ENCODE assay signal across 9 cellular contexts in genomic region chr5:178207183-178207916, GRCh38. TPM values are rescaled to one million over a fixed set of nuclear protein-coding genes. Genes with fewer than 3 reads are reported as not detected.
DNase-seq lines count a peak whose midpoint lies in the region; ATAC-seq lines count a peak whose summit lies in the region.
"Had no signal": no experiment of that assay in that cellular context is flagged by ENCODE, and none has a peak within 500 bp of the region (broad histone marks: within the 10 kb centered on the region; RNA-seq: fewer than 3 reads in every experiment).

No MANE protein-coding gene starts in this region.

- H3K4me3 Mint-ChIP-seq in activated CD4-positive, alpha-beta memory T cell treated with anti-CD3 and anti-CD28 coated beads, Interleukin-2, amount 10 ng/mL, durations not matched to agents 7 days and 5 days, result peak overlapping the region; percentile 82
- H3K4me3 Mint-ChIP-seq in stimulated activated effector memory CD8-positive, alpha-beta T cell treated with anti-CD3 and anti-CD28 coated beads, Interleukin-12 subunit alpha, Interleukin-12 subunit beta, amount 100 ng/mL, for 72 hours, result peak overlapping the region; percentile 98

- DNase-seq in NCI-H2081 (lab: John Stamatoyannopoulos, UW) (peak; percentile 10 to 54), NCI-H2081 treated with DMSO at 0.1 percent for 48 hours (lab: John Stamatoyannopoulos, UW) (no peak), left cardiac atrium (peak; percentile 13), cortex of kidney (lab: John Stamatoyannopoulos, UW) (no peak)
- no peak for DNase-seq in activated CD4-positive, alpha-beta memory T cell treated with anti-CD3 and anti-CD28 coated beads, Interleukin-2, amount 10 ng/mL, durations not matched to agents 7 days and 5 days
- DNase-seq in stimulated activated effector memory CD8-positive, alpha-beta T cell treated with anti-CD3 and anti-CD28 coated beads, Interleukin-12 subunit alpha, Interleukin-12 subunit beta, amount 100 ng/mL, for 72 hours (ENCODE audit: low spot score in 2 of 2), result no peak
- no peak for DNase-seq in activated CD4-positive, alpha-beta T cell treated with anti-CD3 and anti-CD28 coated beads for 4 hours
- DNase-seq: stimulated activated CD4-positive, alpha-beta T cell treated with anti-CD3 and anti-CD28 coated beads, Interleukin-4, amount 100 ng/mL, for 1 hour had no signal

- intact Hi-C loops in left cardiac atrium (cut with DNase I), result no loop called here

- ATAC-seq in left cardiac atrium (peak in 1 of 2 donors; percentile 1), GM19023 (IDR thresholded peaks at IDR 0.05; ENCODE audit: unreplicated experiment) (no peak)
- ATAC-seq in stimulated activated effector memory CD8-positive, alpha-beta T cell treated with anti-CD3 and anti-CD28 coated beads, Interleukin-12 subunit alpha, Interleukin-12 subunit beta, amount 100 ng/mL, for 72 hours, result no peak

- H3K27me3 Mint-ChIP-seq in activated CD4-positive, alpha-beta memory T cell treated with anti-CD3 and anti-CD28 coated beads, Interleukin-2, amount 10 ng/mL, durations not matched to agents 7 days and 5 days, result peaks cover 2% of the 10 kb centered on the region

- H3K27ac Mint-ChIP-seq in activated CD4-positive, alpha-beta memory T cell treated with anti-CD3 and anti-CD28 coated beads, Interleukin-2, amount 10 ng/mL, durations not matched to agents 7 days and 5 days, result peak overlapping the region; percentile 70
- H3K27ac Mint-ChIP-seq in stimulated activated effector memory CD8-positive, alpha-beta T cell treated with anti-CD3 and anti-CD28 coated beads, Interleukin-12 subunit alpha, Interleukin-12 subunit beta, amount 100 ng/mL, for 72 hours, result peak overlapping the region; percentile 90

- POLR2A ChIA-PET in activated CD4-positive, alpha-beta memory T cell treated with anti-CD3 and anti-CD28 coated beads, Interleukin-2, amount 10 ng/mL, durations not matched to agents 7 days and 5 days (lab: Charles Lee), result interaction anchor here (1.1 to 12.2 kb wide), 6 partner anchors 8 to 615 kb away, joined by 3 to 120 read pairs (median 5); partner anchors contain the start of genes PHYKPL and TMED9

- peaks cover 72% of the 10 kb centered on the region for H3K36me3 Mint-ChIP-seq in activated CD4-positive, alpha-beta memory T cell treated with anti-CD3 and anti-CD28 coated beads, Interleukin-2, amount 10 ng/mL, durations not matched to agents 7 days and 5 days (ENCODE audit: low read depth)
- H3K36me3 Mint-ChIP-seq in stimulated activated effector memory CD8-positive, alpha-beta T cell treated with anti-CD3 and anti-CD28 coated beads, Interleukin-12 subunit alpha, Interleukin-12 subunit beta, amount 100 ng/mL, for 72 hours, result peaks cover 88% of the 10 kb centered on the region

- H3K9me3 Mint-ChIP-seq in activated CD4-positive, alpha-beta memory T cell treated with anti-CD3 and anti-CD28 coated beads, Interleukin-2, amount 10 ng/mL, durations not matched to agents 7 days and 5 days, result no peaks in the 10 kb centered on the region
- H3K9me3 Mint-ChIP-seq in stimulated activated effector memory CD8-positive, alpha-beta T cell treated with anti-CD3 and anti-CD28 coated beads, Interleukin-12 subunit alpha, Interleukin-12 subunit beta, amount 100 ng/mL, for 72 hours, result no peaks in the 10 kb centered on the region

- CTCF ChIA-PET in activated CD4-positive, alpha-beta memory T cell treated with anti-CD3 and anti-CD28 coated beads, Interleukin-2, amount 10 ng/mL, durations not matched to agents 7 days and 5 days (lab: Charles Lee), result interaction anchor here (0.7 kb wide), 2 partner anchors 16 to 1531 kb away, joined by 3 read pairs; no protein-coding TSS in a partner anchor

- H3K4me1 Mint-ChIP-seq in activated CD4-positive, alpha-beta memory T cell treated with anti-CD3 and anti-CD28 coated beads, Interleukin-2, amount 10 ng/mL, durations not matched to agents 7 days and 5 days, result peaks cover 44% of the 10 kb centered on the region
- peaks cover 58% of the 10 kb centered on the region for H3K4me1 Mint-ChIP-seq in stimulated activated effector memory CD8-positive, alpha-beta T cell treated with anti-CD3 and anti-CD28 coated beads, Interleukin-12 subunit alpha, Interleukin-12 subunit beta, amount 100 ng/mL, for 72 hours

RNA-seq across cellular contexts. Expression of gene HNRNPAB, which starts 3.0 kb away (rescaled TPM):
- total RNA-seq in activated CD4-positive, alpha-beta memory T cell treated with anti-CD3 and anti-CD28 coated beads, Interleukin-2, amount 10 ng/mL, durations not matched to agents 7 days and 5 days, result 100 to 1,000 TPM; 177 to 186 TPM
- 100 to 1,000 TPM in 1 of 2 donors, 10 to 100 TPM in 1; 81.3 to 141 TPM for total RNA-seq in left cardiac atrium

RNA-seq across cellular contexts. Expression of gene GMCL2, which starts 20.2 kb away (rescaled TPM):
- total RNA-seq in activated CD4-positive, alpha-beta memory T cell treated with anti-CD3 and anti-CD28 coated beads, Interleukin-2, amount 10 ng/mL, durations not matched to agents 7 days and 5 days, result not detected
- total RNA-seq in left cardiac atrium, result not detected

RNA-seq across cellular contexts. Expression of gene PHYKPL, which starts 25.3 kb away (rescaled TPM):
- 100 to 1,000 TPM; 106 to 112 TPM for total RNA-seq in activated CD4-positive, alpha-beta memory T cell treated with anti-CD3 and anti-CD28 coated beads, Interleukin-2, amount 10 ng/mL, durations not matched to agents 7 days and 5 days
- total RNA-seq in left cardiac atrium, result 10 to 100 TPM; 43.6 to 53.5 TPM

RNA-seq across cellular contexts. Expression of gene NHP2, which starts 53.7 kb away (rescaled TPM):
- total RNA-seq in activated CD4-positive, alpha-beta memory T cell treated with anti-CD3 and anti-CD28 coated beads, Interleukin-2, amount 10 ng/mL, durations not matched to agents 7 days and 5 days, result 100 to 1,000 TPM; 101 to 106 TPM
- total RNA-seq in left cardiac atrium, result 10 to 100 TPM; 78.3 to 89.5 TPM

Comparison
In these comparisons a context has a peak if more than half of its experiments do, and no peak if none do; other contexts are left out.
1. DNase-seq: peak in NCI-H2081 (2 of 2) and left cardiac atrium (single experiment); none in NCI-H2081 treated with DMSO at 0.1 percent for 48 hours (single experiment), activated CD4-positive, alpha-beta memory T cell treated with anti-CD3 and anti-CD28 coated beads, Interleukin-2, amount 10 ng/mL, durations not matched to agents 7 days and 5 days (single experiment), stimulated activated effector memory CD8-positive, alpha-beta T cell treated with anti-CD3 and anti-CD28 coated beads, Interleukin-12 subunit alpha, Interleukin-12 subunit beta, amount 100 ng/mL, for 72 hours (0 of 2), activated CD4-positive, alpha-beta T cell treated with anti-CD3 and anti-CD28 coated beads for 4 hours (0 of 2) and cortex of kidney (single experiment).